Comparison of ENCODE assay signal across 1 cellular context in genomic region chr20:44596876-44597275, GRCh38.
TF ChIP-seq lines count a peak whose summit lies in the region.

No MANE protein-coding gene starts in this region.

TF ChIP-seq in GM23338, 12 proteins besides CTCF, POLR2A, EP300 and RAD21 (continued from another document):
- TF ChIP-seq ETS1 (IDR thresholded peaks at IDR 0.05) (no peak), ZNF331 (CRISPR knock-in tag; IDR thresholded peaks at IDR 0.05; ENCODE audit: low read depth) (no peak), STAT1 (IDR thresholded peaks at IDR 0.05; ENCODE audit: unreplicated experiment) (no peak), JUNB (IDR thresholded peaks at IDR 0.05; ENCODE audit: unreplicated experiment) (no peak), POLR2AphosphoS5 (IDR thresholded peaks at IDR 0.05; ENCODE audit: low read depth) (no peak), CREB1 (CRISPR knock-in tag; IDR thresholded peaks at IDR 0.05; ENCODE audit: low read depth) (no peak), ZNF462 (CRISPR knock-in tag; IDR thresholded peaks at IDR 0.05) (no peak)
